ENCODE assay signal across 15 cellular contexts in the genomic region with DNA sequence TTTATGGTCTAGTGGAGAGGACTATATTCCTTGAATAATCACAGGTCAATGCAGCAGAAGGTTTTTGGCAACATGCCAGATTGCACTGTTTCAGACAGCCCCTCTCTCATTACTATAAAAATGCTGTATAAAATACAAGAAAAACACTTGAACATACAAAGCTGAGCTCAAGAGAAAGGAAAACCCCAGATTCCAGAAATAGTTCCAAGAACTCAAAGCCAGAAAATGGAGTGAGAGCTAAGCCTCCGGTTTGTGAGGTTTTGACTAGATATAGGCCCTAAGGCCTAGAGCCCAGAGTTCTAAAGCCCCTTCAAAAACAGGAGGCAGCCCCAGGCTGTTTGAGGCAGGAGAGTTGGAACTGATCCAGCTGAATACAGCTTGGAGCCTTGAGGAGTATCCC. TPM values are rescaled to one million over a fixed set of nuclear protein-coding genes. Genes with fewer than 3 reads are reported as not detected.
DNase-seq lines count a peak whose midpoint lies in the region; TF ChIP-seq lines count a peak whose summit lies in the region.
"Had no signal": no experiment of that assay in that cellular context is flagged by ENCODE, and none has a peak within 500 bp of the region (broad histone marks: within the 10 kb centered on the region; RNA-seq: fewer than 3 reads in every experiment).

No MANE protein-coding gene starts in this region.

- no peaks in the 10 kb centered on the region for H3K9me2 ChIP-seq in hepatocyte (replicated peaks; ENCODE audit: insufficient read depth)

- no peak for TF ChIP-seq CTCF in hepatocyte (IDR thresholded peaks at IDR 0.05; ENCODE audit: poor library complexity)

- H3K9me3 ChIP-seq in SK-N-MC (ENCODE audit: low read depth, low read length) (no peaks in the 10 kb centered on the region), hepatocyte (ENCODE audit: low read depth) (no peaks in the 10 kb centered on the region), subcutaneous abdominal adipose tissue (ENCODE audit: control insufficient read depth in 5 of 5, low read length in 5 of 5) (no peaks in the 10 kb centered on the region)
- H3K9me3 ChIP-seq: pancreas had no signal

- no peaks in the 10 kb centered on the region for H4K20me1 ChIP-seq in hepatocyte (ENCODE audit: insufficient read depth, poor library complexity, severe bottlenecking)

- no peak overlapping the region for H3K4me2 ChIP-seq in hepatocyte
- H3K4me2 ChIP-seq: KMS-11 had no signal

- no peaks in the 10 kb centered on the region for H3K79me2 ChIP-seq in hepatocyte

- H3K9ac ChIP-seq in SK-N-MC (ENCODE audit: insufficient read length) = no peak overlapping the region
- H3K9ac ChIP-seq in subcutaneous abdominal adipose tissue (ENCODE audit: low read length in 5 of 5) = peak overlapping the region in 2 of 5 donors; percentile 13 to 64
- H3K9ac ChIP-seq: KMS-11 had no signal

- whole genome bisulfite sequencing in hepatocyte (ENCODE audit: low lambda C conversion rate, missing lambda C conversion rate) = 34% methylated on average over 1 of the region's 1 CpG

- DNase-seq in NCI-H1417 (lab: John Stamatoyannopoulos, UW) (peak in 2 of 3 experiments; percentile 23 to 73), NCI-H1417 treated with DMSO at 0.1 percent for 48 hours (lab: John Stamatoyannopoulos, UW) (no peak), SK-N-MC (ENCODE audit: low read depth, low spot score) (peak; percentile 34), hepatocyte (ENCODE audit: low spot score) (peak; percentile 46), NCI-H2081 treated with DMSO at 0.1 percent for 48 hours (lab: John Stamatoyannopoulos, UW) (no peak)
- no peak for DNase-seq in activated CD4-positive, alpha-beta T cell treated with anti-CD3 and anti-CD28 coated beads for 4 hours
- no peak for DNase-seq in stimulated activated CD4-positive, alpha-beta T cell treated with anti-CD3 and anti-CD28 coated beads, Interleukin-2, amount 100 ng/mL, for 24 hours
- DNase-seq: 8988T; activated CD8-positive, alpha-beta memory T cell treated with anti-CD3 and anti-CD28 coated beads, Interleukin-2, amount 10 ng/mL, durations not matched to agents 7 days and 5 days; effector memory CD8-positive, alpha-beta T cell; H7; NCI-H510A; pancreas had no signal

- H3K27ac ChIP-seq in SK-N-MC (peak overlapping the region; percentile 88), hepatocyte (peak overlapping the region; percentile 54), subcutaneous abdominal adipose tissue (ENCODE audit: low read depth, low read length) (peak overlapping the region; percentile 46)
- H3K27ac ChIP-seq: KMS-11, pancreas had no signal

- no peak overlapping the region for H2AFZ ChIP-seq in hepatocyte

- H3K4me1 ChIP-seq in hepatocyte (ENCODE audit: insufficient read depth) (peaks cover 9% of the 10 kb centered on the region), subcutaneous abdominal adipose tissue (ENCODE audit: control insufficient read depth in 5 of 5, insufficient read depth in 5 of 5, low read length in 5 of 5) (peaks cover 4 to 20% (median 17%) of the 10 kb centered on the region in 5 donors)
- H3K4me1 ChIP-seq: pancreas had no signal

- H3K27me3 ChIP-seq in hepatocyte = no peaks in the 10 kb centered on the region
- peaks cover 0 to 6% (median 0%) of the 10 kb centered on the region in 5 donors for H3K27me3 ChIP-seq in subcutaneous abdominal adipose tissue (ENCODE audit: control insufficient read depth in 5 of 5, insufficient read depth in 4 of 5, low read length in 5 of 5)
- H3K27me3 ChIP-seq: pancreas had no signal

- H3K4me3 ChIP-seq in SK-N-MC = no peak overlapping the region
- H3K4me3 ChIP-seq in hepatocyte = no peak overlapping the region
- H3K4me3 ChIP-seq in subcutaneous abdominal adipose tissue (ENCODE audit: low read depth in 1 of 5, low read length in 5 of 5) = no peak overlapping the region
- H3K4me3 ChIP-seq: pancreas had no signal

- H3K36me3 ChIP-seq in SK-N-MC (ENCODE audit: insufficient read depth, low read length) (no peaks in the 10 kb centered on the region), hepatocyte (replicated peaks; ENCODE audit: insufficient read depth, low read depth) (no peaks in the 10 kb centered on the region), subcutaneous abdominal adipose tissue (ENCODE audit: control insufficient read depth in 5 of 5, insufficient read depth in 5 of 5, low read length in 5 of 5) (no peaks in the 10 kb centered on the region)
- H3K36me3 ChIP-seq: pancreas had no signal

RNA-seq across cellular contexts. Expression of gene ACTN1, which starts 29.3 kb away (rescaled TPM):
- 82.2 and 88.0 TPM in 2 replicates for total RNA-seq in hepatocyte
- 157 and 163 TPM in 2 replicates for polyA plus RNA-seq in hepatocyte

Comparison
In these comparisons a context has a peak if more than half of its experiments do, and no peak if none do; other contexts are left out.
1. DNase-seq: peak in NCI-H1417 (2 of 3), SK-N-MC (single experiment) and hepatocyte (single experiment); none in NCI-H1417 treated with DMSO at 0.1 percent for 48 hours (single experiment), activated CD4-positive, alpha-beta T cell treated with anti-CD3 and anti-CD28 coated beads for 4 hours (0 of 2), NCI-H2081 treated with DMSO at 0.1 percent for 48 hours (single experiment) and stimulated activated CD4-positive, alpha-beta T cell treated with anti-CD3 and anti-CD28 coated beads, Interleukin-2, amount 100 ng/mL, for 24 hours (0 of 2).
2. Peak in every context shown above with its lines, with median percentiles within 50 percentile points of each other: H3K27ac ChIP-seq.